Comparison of ENCODE assay signal across 21 cellular contexts in the genomic region with DNA sequence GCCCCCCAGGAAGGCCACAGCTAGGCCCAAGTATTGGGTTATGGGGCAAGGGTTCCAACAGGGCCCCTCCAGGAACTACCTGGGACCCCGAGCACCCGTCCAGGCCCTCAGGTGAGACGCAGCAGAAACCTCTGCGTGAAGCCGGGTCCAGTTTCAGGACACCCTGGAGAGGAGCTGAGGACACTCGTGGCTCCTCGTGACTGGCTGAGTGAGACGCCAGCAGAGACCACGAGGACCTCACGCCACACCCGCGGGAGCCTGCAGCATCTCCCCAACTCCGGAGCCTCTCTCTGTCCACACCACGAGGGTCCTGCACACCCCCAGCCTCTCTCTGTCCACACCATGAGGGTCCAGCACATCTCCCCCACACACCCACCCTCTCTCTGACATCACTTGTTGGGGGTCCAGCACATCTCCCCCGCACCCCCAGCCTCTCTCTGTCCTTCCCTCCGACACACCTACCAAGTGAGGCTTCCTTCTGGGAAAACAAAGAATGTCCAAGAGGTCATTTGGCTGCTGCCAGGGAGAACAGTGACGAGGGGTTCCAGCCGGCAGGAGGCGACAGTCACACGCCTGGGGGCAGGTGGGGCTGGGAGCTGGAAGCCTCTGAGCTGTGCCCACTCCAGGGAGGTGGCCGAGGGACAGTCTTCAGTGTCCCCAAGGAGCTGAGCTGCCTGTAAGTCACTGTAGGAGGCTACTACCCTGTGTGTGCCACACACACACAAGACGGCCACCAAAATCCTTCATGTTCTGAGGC. TPM values are rescaled to one million over a fixed set of nuclear protein-coding genes. Genes with fewer than 3 reads are reported as not detected.
DNase-seq lines count a peak whose midpoint lies in the region; ATAC-seq, FAIRE-seq and TF ChIP-seq lines count a peak whose summit lies in the region.
"Had no signal": no experiment of that assay in that cellular context is flagged by ENCODE, and none has a peak within 500 bp of the region (broad histone marks: within the 10 kb centered on the region; RNA-seq: fewer than 3 reads in every experiment).

No MANE protein-coding gene starts in this region.

- CTCF ChIA-PET in activated CD4-positive, alpha-beta T cell treated with anti-CD3 and anti-CD28 coated beads, Interleukin-2, amount 10 ng/mL, durations not matched to agents 7 days and 5 days (lab: Charles Lee) = interaction anchor here (1.6 kb wide), 1 partner anchor 18 kb away, joined by 3 read pairs; no protein-coding TSS in a partner anchor

- H3K27me3 Mint-ChIP-seq in activated CD4-positive, alpha-beta T cell treated with anti-CD3 and anti-CD28 coated beads, Interleukin-2, amount 10 ng/mL, durations not matched to agents 7 days and 5 days = no peaks in the 10 kb centered on the region

- POLR2A ChIA-PET in activated CD4-positive, alpha-beta T cell treated with anti-CD3 and anti-CD28 coated beads, Interleukin-2, amount 10 ng/mL, durations not matched to agents 7 days and 5 days (lab: Charles Lee) = no interaction called here

- H3K36me3 ChIP-seq in heart left ventricle = no peaks in the 10 kb centered on the region

- H3K27ac Mint-ChIP-seq in activated CD4-positive, alpha-beta T cell treated with anti-CD3 and anti-CD28 coated beads, Interleukin-2, amount 10 ng/mL, durations not matched to agents 7 days and 5 days = no peak overlapping the region

- H3K27me3 ChIP-seq in heart left ventricle = peaks cover 0 to 41% (median 7%) of the 10 kb centered on the region in 9 donors
- H3K27me3 ChIP-seq in right cardiac atrium (ENCODE audit: control insufficient read depth, insufficient read depth) = no peaks in the 10 kb centered on the region

- FAIRE-seq in GM12891 (lab: Jason Lieb, UNC) = no peak
- FAIRE-seq: A204.1, HTR-8/SVneo had no signal

- no peak for TF ChIP-seq CTCF in heart left ventricle (IDR thresholded peaks at IDR 0.05)

- ATAC-seq in heart left ventricle (no peak), right cardiac atrium (no peak), sciatic nerve (no peak), GM19023 (IDR thresholded peaks at IDR 0.05; ENCODE audit: unreplicated experiment) (no peak)
- ATAC-seq: Panc1, Right ventricle myocardium inferior had no signal

- WGBS in heart left ventricle, 4 donors = 77 to 84% (median 82%) methylated on average over 21 to 22 of the region's 22 CpGs
- WGBS in right cardiac atrium = 78% methylated on average over 22 of the region's 22 CpGs

- H3K4me3 Mint-ChIP-seq in activated CD4-positive, alpha-beta T cell treated with anti-CD3 and anti-CD28 coated beads, Interleukin-2, amount 10 ng/mL, durations not matched to agents 7 days and 5 days = no peak overlapping the region

- no peaks in the 10 kb centered on the region for H3K4me1 ChIP-seq in heart left ventricle
- no peaks in the 10 kb centered on the region for H3K4me1 ChIP-seq in right cardiac atrium (ENCODE audit: control insufficient read depth, insufficient read depth, low read length)

- no peaks in the 10 kb centered on the region for H3K4me1 Mint-ChIP-seq in activated CD4-positive, alpha-beta T cell treated with anti-CD3 and anti-CD28 coated beads, Interleukin-2, amount 10 ng/mL, durations not matched to agents 7 days and 5 days

- intact Hi-C loops in heart left ventricle (cut with DNase I) = no loop called here
- intact Hi-C loops in right cardiac atrium (cut with DNase I) = no loop called here
- intact Hi-C loops in sciatic nerve (cut with DNase I) = no loop called here

- DNase-seq in heart left ventricle = peak in 3 of 5 donors; percentile 5 to 41 (median 8)
- no peak for DNase-seq in right cardiac atrium
- DNase-seq in islet precursor cell = peak; percentile 45
- DNase-seq in sciatic nerve (ENCODE audit: low spot score) = peak; percentile 44
- no peak for DNase-seq in GM12891 (ENCODE audit: insufficient read length, low spot score)
- DNase-seq in activated CD4-positive, alpha-beta T cell treated with anti-CD3 and anti-CD28 coated beads, Interleukin-2, amount 10 ng/mL, durations not matched to agents 7 days and 5 days = no peak
- DNase-seq in NOMO-1 (lab: John Stamatoyannopoulos, UW; ENCODE audit: unreplicated experiment in 2 of 2) = no peak
- DNase-seq: C1 segment of cervical spinal cord, COR-L47, EL, HCEC 1CT, KG1, NCI-H1436, NCI-H2029, NCI-H2171, NCI-H446 had no signal

- no peak for TF ChIP-seq POLR2A in heart left ventricle (IDR thresholded peaks at IDR 0.05)
- TF ChIP-seq POLR2A in GM12891 (IDR thresholded peaks at IDR 0.05; ENCODE audit: low read depth, low read length) = no peak

- H3K36me3 Mint-ChIP-seq in activated CD4-positive, alpha-beta T cell treated with anti-CD3 and anti-CD28 coated beads, Interleukin-2, amount 10 ng/mL, durations not matched to agents 7 days and 5 days (ENCODE audit: low read depth) = no peaks in the 10 kb centered on the region

- no peaks in the 10 kb centered on the region for H3K9me3 ChIP-seq in heart left ventricle
- no peaks in the 10 kb centered on the region for H3K9me3 ChIP-seq in right cardiac atrium (ENCODE audit: control insufficient read depth, low read length)

- no peaks in the 10 kb centered on the region for H3K9me3 Mint-ChIP-seq in activated CD4-positive, alpha-beta T cell treated with anti-CD3 and anti-CD28 coated beads, Interleukin-2, amount 10 ng/mL, durations not matched to agents 7 days and 5 days

- H3K27ac ChIP-seq in heart left ventricle = no peak overlapping the region
- H3K27ac ChIP-seq in right cardiac atrium (ENCODE audit: low read length) = no peak overlapping the region

- H3K4me3 ChIP-seq in heart left ventricle = no peak overlapping the region
- H3K4me3 ChIP-seq in right cardiac atrium (ENCODE audit: low read length) = no peak overlapping the region

TF ChIP-seq in GM12891, 5 proteins besides CTCF, POLR2A, EP300 and RAD21:
- TF ChIP-seq TAF1 (IDR thresholded peaks at IDR 0.05; ENCODE audit: low read depth, low read length) (no peak), POU2F2 (IDR thresholded peaks at IDR 0.05; ENCODE audit: low read depth, low read length) (no peak), SPI1 (IDR thresholded peaks at IDR 0.05; ENCODE audit: low read depth, low read length) (no peak), POLR2AphosphoS5 (IDR thresholded peaks at IDR 0.05; ENCODE audit: low read depth, low read length) (no peak), PAX5 (IDR thresholded peaks at IDR 0.05; ENCODE audit: insufficient read depth, low read length, severe bottlenecking) (no peak)

RNA-seq across cellular contexts. Expression of a gene that starts 46.1 kb away (rescaled TPM):
- total RNA-seq in heart left ventricle (10 to 100 TPM; 29.4 to 43.4 (median 37.3) TPM), right cardiac atrium (10 to 100 TPM; 30.1 to 38.2 (median 36.2) TPM), sciatic nerve (30.1 TPM)
- polyA plus RNA-seq in heart left ventricle (10 to 100 TPM; 34.4 to 34.9 TPM), right cardiac atrium (33.9 TPM)
- polyA plus RNA-seq in GM12891 (2012; ENCODE audit: low read depth, missing spikeins) = 19.1 TPM
- total RNA-seq in activated CD4-positive, alpha-beta T cell treated with anti-CD3 and anti-CD28 coated beads, Interleukin-2, amount 10 ng/mL, durations not matched to agents 7 days and 5 days = 10 to 100 TPM; 38.5 to 43.1 TPM

Comparison
In these comparisons a context has a peak if more than half of its experiments do, and no peak if none do; other contexts are left out.
1. DNase-seq: peak in heart left ventricle (3 of 5), islet precursor cell (single experiment) and sciatic nerve (single experiment); none in right cardiac atrium (0 of 3), GM12891 (single experiment), activated CD4-positive, alpha-beta T cell treated with anti-CD3 and anti-CD28 coated beads, Interleukin-2, amount 10 ng/mL, durations not matched to agents 7 days and 5 days (single experiment) and NOMO-1 (0 of 2).